In the genomic region with DNA sequence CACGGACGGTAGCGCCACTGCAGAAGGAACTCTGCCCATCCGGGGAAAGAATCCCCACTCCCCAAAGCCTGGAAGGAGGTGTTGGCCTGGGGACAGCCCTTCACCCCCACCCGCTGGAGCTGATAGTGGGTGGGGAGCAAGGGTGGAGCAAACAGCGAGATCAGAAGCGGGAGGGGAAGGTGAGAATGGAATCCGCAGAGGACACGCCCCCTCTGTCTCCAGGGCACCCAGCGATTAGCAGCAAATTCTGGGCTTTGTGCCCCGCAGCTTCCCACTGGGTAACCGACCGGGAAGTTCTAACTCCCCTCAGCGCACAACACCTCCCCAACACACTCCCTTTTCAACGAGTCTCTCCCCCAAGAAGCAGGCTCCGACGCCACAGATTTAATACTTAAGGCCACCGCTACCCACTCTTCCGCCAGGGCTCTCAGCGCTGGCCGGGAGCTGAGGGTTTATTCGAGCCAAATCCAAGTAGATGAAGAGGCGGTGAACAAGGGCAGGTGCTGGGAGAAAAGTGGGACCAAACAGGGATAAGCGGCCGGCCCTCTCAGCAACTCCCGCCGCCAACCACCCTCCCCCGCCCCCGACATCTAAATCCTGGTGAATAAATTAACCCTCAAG, we compare ENCODE assay signal across 8 cellular contexts. TPM values are rescaled to one million over a fixed set of nuclear protein-coding genes. Genes with fewer than 3 reads are reported as not detected.
DNase-seq lines count a peak whose midpoint lies in the region; ATAC-seq lines count a peak whose summit lies in the region.

No MANE protein-coding gene starts in this region.

- H3K36me3 Mint-ChIP-seq in stimulated activated naive CD8-positive, alpha-beta T cell treated with anti-CD3 and anti-CD28 coated beads, Interleukin-15, Interleukin-2, amounts not matched to agents 100 ng/mL and 50 ng/mL, for 24 hours (ENCODE audit: low read depth): no peaks in the 10 kb centered on the region
- peaks cover 4% of the 10 kb centered on the region for H3K36me3 Mint-ChIP-seq in central memory CD8-positive, alpha-beta T cell (ENCODE audit: insufficient read depth)

- peak overlapping the region; percentile 86 for H3K27ac ChIP-seq in substantia nigra (ENCODE audit: low read depth, low read length, poor library complexity, severe bottlenecking)

- H3K27me3 Mint-ChIP-seq in stimulated activated naive CD8-positive, alpha-beta T cell treated with anti-CD3 and anti-CD28 coated beads, Interleukin-15, Interleukin-2, amounts not matched to agents 100 ng/mL and 50 ng/mL, for 24 hours: peaks cover 5% of the 10 kb centered on the region
- H3K27me3 Mint-ChIP-seq in central memory CD8-positive, alpha-beta T cell: no peaks in the 10 kb centered on the region

- H3K4me1 Mint-ChIP-seq in stimulated activated naive CD8-positive, alpha-beta T cell treated with anti-CD3 and anti-CD28 coated beads, Interleukin-15, Interleukin-2, amounts not matched to agents 100 ng/mL and 50 ng/mL, for 24 hours (ENCODE audit: low read depth): peaks cover 8% of the 10 kb centered on the region
- H3K4me1 Mint-ChIP-seq in central memory CD8-positive, alpha-beta T cell: peaks cover 9% of the 10 kb centered on the region

- no peaks in the 10 kb centered on the region for H3K9me3 Mint-ChIP-seq in stimulated activated naive CD8-positive, alpha-beta T cell treated with anti-CD3 and anti-CD28 coated beads, Interleukin-15, Interleukin-2, amounts not matched to agents 100 ng/mL and 50 ng/mL, for 24 hours
- H3K9me3 Mint-ChIP-seq in central memory CD8-positive, alpha-beta T cell: no peaks in the 10 kb centered on the region

- no peak overlapping the region for H3K27ac Mint-ChIP-seq in stimulated activated naive CD8-positive, alpha-beta T cell treated with anti-CD3 and anti-CD28 coated beads, Interleukin-15, Interleukin-2, amounts not matched to agents 100 ng/mL and 50 ng/mL, for 24 hours
- no peak overlapping the region for H3K27ac Mint-ChIP-seq in central memory CD8-positive, alpha-beta T cell (ENCODE audit: low read depth)

- ATAC-seq in stimulated activated naive CD8-positive, alpha-beta T cell treated with anti-CD3 and anti-CD28 coated beads, Interleukin-15, Interleukin-2, amounts not matched to agents 100 U/mL and 50 U/mL, for 24 hours: no peak
- ATAC-seq in central memory CD8-positive, alpha-beta T cell (replicated peaks; ENCODE audit: extremely low read depth, poor library complexity, severe bottlenecking): no peak
- ATAC-seq in left colon (peak; percentile 42), HG02938 (IDR thresholded peaks at IDR 0.05; ENCODE audit: unreplicated experiment) (no peak), GM18909 (IDR thresholded peaks at IDR 0.05; ENCODE audit: poor library complexity, unreplicated experiment) (no peak)

- intact Hi-C loops in left colon (cut with DNase I, micrococcal nuclease): loop anchor here in 1 of 2 donors (5.0 kb wide), 1 partner anchor 72 kb away; the partner anchor contains the start of gene WDR25

- DNase-seq in stimulated activated naive CD8-positive, alpha-beta T cell treated with anti-CD3 and anti-CD28 coated beads, Interleukin-15, Interleukin-2, amounts not matched to agents 100 U/mL and 50 U/mL, for 24 hours: no peak
- peak; percentile 87 for DNase-seq in NCI-H69 (lab: John Stamatoyannopoulos, UW)
- DNase-seq in central memory CD8-positive, alpha-beta T cell (ENCODE audit: low spot score in 2 of 2): no peak
- peak; percentile 71 to 82 for DNase-seq in left colon
- DNase-seq in substantia nigra (lab: John Stamatoyannopoulos, UW): peak in 15 of 49 donors; percentile 22 to 66 (median 46)

- peak overlapping the region; percentile 74 for H3K4me3 Mint-ChIP-seq in stimulated activated naive CD8-positive, alpha-beta T cell treated with anti-CD3 and anti-CD28 coated beads, Interleukin-15, Interleukin-2, amounts not matched to agents 100 ng/mL and 50 ng/mL, for 24 hours
- H3K4me3 Mint-ChIP-seq in central memory CD8-positive, alpha-beta T cell: peak overlapping the region; percentile 77

RNA-seq across cellular contexts. Expression of gene SLC25A29, which starts 1.3 kb away (rescaled TPM):
- total RNA-seq in left colon: 10 to 100 TPM; 21.9 to 27.8 TPM

RNA-seq across cellular contexts. Expression of gene SLC25A47, which starts 18.2 kb away (rescaled TPM):
- under 1 TPM in 1 of 2 donors, not detected in 1; 0.28 TPM for total RNA-seq in left colon

Comparison
In these comparisons a context has a peak if more than half of its experiments do, and no peak if none do; other contexts are left out.
1. DNase-seq: peak in NCI-H69 (single experiment) and left colon (2 of 2); none in stimulated activated naive CD8-positive, alpha-beta T cell treated with anti-CD3 and anti-CD28 coated beads, Interleukin-15, Interleukin-2, amounts not matched to agents 100 U/mL and 50 U/mL, for 24 hours (single experiment) and central memory CD8-positive, alpha-beta T cell (0 of 2).